10 cellular contexts compared by ENCODE assay signal in genomic region chr4:89134775-89135319, GRCh38. TPM values are rescaled to one million over a fixed set of nuclear protein-coding genes. Genes with fewer than 3 reads are reported as not detected.
DNase-seq lines count a peak whose midpoint lies in the region; ATAC-seq, FAIRE-seq and TF ChIP-seq lines count a peak whose summit lies in the region.
"Had no signal": no experiment of that assay in that cellular context is flagged by ENCODE, and none has a peak within 500 bp of the region (broad histone marks: within the 10 kb centered on the region; RNA-seq: fewer than 3 reads in every experiment).

No MANE protein-coding gene starts in this region.

- H3K36me3 Mint-ChIP-seq in activated CD4-positive, alpha-beta T cell treated with anti-CD3 and anti-CD28 coated beads, Interleukin-2, amount 10 ng/mL, durations not matched to agents 7 days and 5 days (ENCODE audit: low read depth) = no peaks in the 10 kb centered on the region

- no peak overlapping the region for H4K5ac ChIP-seq in H1 (ENCODE audit: insufficient read length, low read depth, low read length)

- no peaks in the 10 kb centered on the region for H3K27me3 ChIP-seq in H1 (replicated peaks in 1 of 4; ENCODE audit: control insufficient read depth in 3 of 4, extremely low read depth in 1 of 4, insufficient read depth in 3 of 4, low read length in 3 of 4)
- no peaks in the 10 kb centered on the region for H3K27me3 ChIP-seq in left lung

- no peak overlapping the region for H3K23ac ChIP-seq in H1 (ENCODE audit: insufficient read length)

- H2BK5ac ChIP-seq in H1 (ENCODE audit: low read depth, low read length) = no peak overlapping the region

- H3K27me3 Mint-ChIP-seq in activated CD4-positive, alpha-beta T cell treated with anti-CD3 and anti-CD28 coated beads, Interleukin-2, amount 10 ng/mL, durations not matched to agents 7 days and 5 days = peaks cover 2% of the 10 kb centered on the region

- H3K36me3 ChIP-seq in H1 (ENCODE audit: control insufficient read depth in 2 of 4, insufficient read depth in 4 of 4, low read length in 3 of 4) (no peaks in the 10 kb centered on the region), left lung (no peaks in the 10 kb centered on the region)
- H3K36me3 ChIP-seq: prostate gland had no signal

- H3K14ac ChIP-seq in H1 (ENCODE audit: insufficient read length) = no peak overlapping the region

- H3K4ac ChIP-seq in H1 (replicated peaks; ENCODE audit: insufficient read length, low read depth, low read length) = no peak overlapping the region

- no peak overlapping the region for H4K91ac ChIP-seq in H1 (replicated peaks; ENCODE audit: insufficient read length, low read length)

- TF ChIP-seq POLR2A in H1 (IDR thresholded peaks at IDR 0.05; ENCODE audit: control extremely low read depth in 1 of 2, low read depth in 2 of 2, low read length in 2 of 2) = no peak

- H3K27ac Mint-ChIP-seq in activated CD4-positive, alpha-beta T cell treated with anti-CD3 and anti-CD28 coated beads, Interleukin-2, amount 10 ng/mL, durations not matched to agents 7 days and 5 days = no peak overlapping the region

- no peak overlapping the region for H2BK12ac ChIP-seq in H1 (ENCODE audit: low read depth, low read length)

- peaks cover 0 to 3% (median 1%) of the 10 kb centered on the region in 4 experiments; a peak in 3 of 7 replicates for H3K4me1 ChIP-seq in H1 (replicated peaks in 1 of 4; ENCODE audit: control insufficient read depth in 3 of 4, insufficient read depth in 4 of 4, low read length in 3 of 4)
- peaks cover 0 to 2% of the 10 kb centered on the region in 2 donors for H3K4me1 ChIP-seq in left lung
- H3K4me1 ChIP-seq: prostate gland had no signal

- no peak overlapping the region for H3K4me2 ChIP-seq in H1 (ENCODE audit: insufficient read depth in 1 of 2, low read depth in 2 of 2, low read length in 2 of 2)
- H3K4me2 ChIP-seq: KMS-11 had no signal

- H4K20me1 ChIP-seq in H1 (replicated peaks in 1 of 2; ENCODE audit: control insufficient read depth in 1 of 2, insufficient read depth in 2 of 2, low read length in 2 of 2) = no peaks in the 10 kb centered on the region

- no peaks in the 10 kb centered on the region for H3K9me3 Mint-ChIP-seq in activated CD4-positive, alpha-beta T cell treated with anti-CD3 and anti-CD28 coated beads, Interleukin-2, amount 10 ng/mL, durations not matched to agents 7 days and 5 days

- no peaks in the 10 kb centered on the region for H3K23me2 ChIP-seq in H1 (ENCODE audit: low read depth, low read length)

- peak; percentile 43 for ATAC-seq in Right ventricle myocardium superior (ENCODE audit: poor library complexity)
- ATAC-seq in left lung = peak; percentile 63
- ATAC-seq in GM19452 (IDR thresholded peaks at IDR 0.05; ENCODE audit: unreplicated experiment) = no peak
- ATAC-seq in HG02973 (IDR thresholded peaks at IDR 0.05; ENCODE audit: unreplicated experiment) = no peak

- H2AFZ ChIP-seq in H1 (ENCODE audit: low read length) = peak overlapping the region; percentile 77; the same call in 1 of the 2 replicates

- H3K4me3 ChIP-seq in H1 (ENCODE audit: extremely low read depth in 1 of 4, insufficient read depth in 2 of 4, low read depth in 3 of 4, low read length in 4 of 4) = no peak overlapping the region
- H3K4me3 ChIP-seq in left lung = no peak overlapping the region
- H3K4me3 ChIP-seq: prostate gland had no signal

- H3K79me1 ChIP-seq in H1 (ENCODE audit: low read depth, low read length) = no peaks in the 10 kb centered on the region

- H3K4me1 Mint-ChIP-seq in activated CD4-positive, alpha-beta T cell treated with anti-CD3 and anti-CD28 coated beads, Interleukin-2, amount 10 ng/mL, durations not matched to agents 7 days and 5 days = no peaks in the 10 kb centered on the region

- no peak overlapping the region for H4K8ac ChIP-seq in H1 (ENCODE audit: extremely low read depth, insufficient read depth, low read length)

- 83% methylated on average over 4 of the region's 4 CpGs; no CpG with 5 or more reads in 1 of the 2 experiments for WGBS in H1 (ENCODE audit: extremely low coverage in 1 of 2, insufficient coverage in 1 of 2, insufficient read length in 1 of 2, insufficient replicate concordance in 2 of 2, low coverage in 1 of 2, low lambda C conversion rate in 2 of 2, missing lambda C conversion rate in 1 of 2), 2 experiments

- DNase-seq in Right ventricle myocardium superior (no peak), cardiac septum (ENCODE audit: low spot score) (no peak), H1 (ENCODE audit: low read depth in 1 of 2, low spot score in 2 of 2) (no peak), left lung (no peak), NCI-H1694 (lab: John Stamatoyannopoulos, UW) (no peak)
- DNase-seq in activated CD4-positive, alpha-beta T cell treated with anti-CD3 and anti-CD28 coated beads, Interleukin-2, amount 10 ng/mL, durations not matched to agents 7 days and 5 days = no peak

- no peak overlapping the region for H2BK15ac ChIP-seq in H1 (ENCODE audit: low read length)

- no peak for TF ChIP-seq RAD21 in H1 (IDR thresholded peaks at IDR 0.05 in 1 of 2, conservative IDR thresholded peaks at IDR 0.05 in 1 of 2; ENCODE audit: low read depth in 2 of 2, low read length in 2 of 2)

- no peak overlapping the region for H3K27ac ChIP-seq in H1 (ENCODE audit: low read depth, low read length)
- H3K27ac ChIP-seq in left lung = no peak overlapping the region
- H3K27ac ChIP-seq: KMS-11, prostate gland had no signal

- H3K9me3 ChIP-seq in H1 (ENCODE audit: insufficient read depth in 2 of 2, low read depth in 1 of 2, low read length in 1 of 2) (no peaks in the 10 kb centered on the region), left lung (no peaks in the 10 kb centered on the region)
- H3K9me3 ChIP-seq: prostate gland had no signal

- no peak overlapping the region for H3K9ac ChIP-seq in H1 (replicated peaks in 1 of 4; ENCODE audit: extremely low read depth in 1 of 4, low read depth in 3 of 4, low read length in 3 of 4)
- H3K9ac ChIP-seq: KMS-11 had no signal

- no peak for TF ChIP-seq EP300 in H1 (IDR thresholded peaks at IDR 0.05; ENCODE audit: borderline replicate concordance in 1 of 2, low read depth in 2 of 2, low read length in 2 of 2)

- intact Hi-C loops in Right ventricle myocardium superior (cut with DNase I) = no loop called here
- intact Hi-C loops in cardiac septum (cut with DNase I) = no loop called here
- intact Hi-C loops in left lung (cut with DNase I) = no loop called here

- H3K18ac ChIP-seq in H1 (ENCODE audit: extremely low read depth, low read length) = no peak overlapping the region

- no peak overlapping the region for H3K56ac ChIP-seq in H1 (replicated peaks; ENCODE audit: insufficient read length, low read depth, low read length)

- no peak overlapping the region for H3K4me3 Mint-ChIP-seq in activated CD4-positive, alpha-beta T cell treated with anti-CD3 and anti-CD28 coated beads, Interleukin-2, amount 10 ng/mL, durations not matched to agents 7 days and 5 days

- TF ChIP-seq CTCF in H1 (IDR thresholded peaks at IDR 0.05; ENCODE audit: control extremely low read depth in 1 of 3, insufficient read depth in 1 of 3, low read depth in 1 of 3, low read length in 3 of 3) = no peak
- no peak for TF ChIP-seq CTCF in left lung (IDR thresholded peaks at IDR 0.05)

- CTCF ChIA-PET in H1 (lab: Charles Lee; ENCODE audit: partially characterized antibody) = interaction anchor here (1.5 kb wide), 1 partner anchor 24 kb away, joined by 3 read pairs; no protein-coding TSS in a partner anchor
- CTCF ChIA-PET in activated CD4-positive, alpha-beta T cell treated with anti-CD3 and anti-CD28 coated beads, Interleukin-2, amount 10 ng/mL, durations not matched to agents 7 days and 5 days (lab: Charles Lee) = no interaction called here

- no peaks in the 10 kb centered on the region for H3K79me2 ChIP-seq in H1 (ENCODE audit: control insufficient read depth in 1 of 2, insufficient read depth in 2 of 2, low read length in 2 of 2)

- no peak overlapping the region for H2BK20ac ChIP-seq in H1 (ENCODE audit: low read length)

- no peak overlapping the region for H2AK5ac ChIP-seq in H1 (ENCODE audit: low read depth, low read length)

- POLR2A ChIA-PET in H1 (lab: Charles Lee; ENCODE audit: partially characterized antibody) = interaction anchor here (0.6 to 1.3 kb wide), 2 partner anchors 21 to 722 kb away, joined by 3 read pairs; no protein-coding TSS in a partner anchor
- POLR2A ChIA-PET in activated CD4-positive, alpha-beta T cell treated with anti-CD3 and anti-CD28 coated beads, Interleukin-2, amount 10 ng/mL, durations not matched to agents 7 days and 5 days (lab: Charles Lee) = no interaction called here

- FAIRE-seq in H1 (lab: Jason Lieb, UNC) = peak; percentile 65

- H2BK120ac ChIP-seq in H1 (replicated peaks; ENCODE audit: low read depth, low read length) = no peak overlapping the region

TF ChIP-seq in H1, 55 proteins besides CTCF, POLR2A, EP300 and RAD21:
- TF ChIP-seq TBP (IDR thresholded peaks at IDR 0.05; ENCODE audit: low read depth, low read length) (no peak), PHF8 (conservative IDR thresholded peaks at IDR 0.05; ENCODE audit: low read depth, low read length) (no peak), EZH2 (IDR thresholded peaks at IDR 0.05; ENCODE audit: low read depth, low read length, severe bottlenecking) (no peak), SIX5 (IDR thresholded peaks at IDR 0.05; ENCODE audit: low read depth, low read length) (no peak), BACH1 (IDR thresholded peaks at IDR 0.05; ENCODE audit: low read length) (no peak), CHD2 (IDR thresholded peaks at IDR 0.05; ENCODE audit: low read length) (no peak), CBX8 (IDR thresholded peaks at IDR 0.05; ENCODE audit: borderline replicate concordance, low read depth, low read length) (no peak), FOSL1 (IDR thresholded peaks at IDR 0.05; ENCODE audit: insufficient read depth, low read depth, low read length) (no peak), SIN3A (conservative IDR thresholded peaks at IDR 0.05 in 1 of 2, IDR thresholded peaks at IDR 0.05 in 1 of 2; ENCODE audit: low read depth in 1 of 2, low read length in 2 of 2) (no peak), CEBPB (IDR thresholded peaks at IDR 0.05; ENCODE audit: low read depth, low read length) (no peak), GABPA (IDR thresholded peaks at IDR 0.05; ENCODE audit: borderline replicate concordance, insufficient read depth, low read length) (no peak)

RNA-seq across cellular contexts. Expression of gene TIGD2, which starts 23.5 kb away (rescaled TPM):
- total RNA-seq in Right ventricle myocardium superior = 2.4 TPM
- 1.5 TPM for total RNA-seq in cardiac septum
- total RNA-seq in H1 (2021; fragmentation: NEBNext Ultra II Directional; extraction: Animal tissue kit (Norgen Biotek cat#: 25700)) = 5.7 and 5.9 TPM in 2 replicates
- polyA plus RNA-seq in H1 (2011; rRNA removed) = 1.8 and 2.4 TPM in 2 replicates
- polyA plus RNA-seq in H1 (2011; cell fraction: cytosol; rRNA removed) = 2.1 TPM
- polyA plus RNA-seq in H1 (2011; cell fraction: nucleus; rRNA removed) = 1.8 TPM
- 3.5 to 5.7 TPM (median 3.7 TPM) in 4 replicates for polyA plus RNA-seq in H1 (2012, experiment 1 of 2)
- 0.62 TPM for polyA plus RNA-seq in H1 (2012, experiment 2 of 2)
- 4.3 TPM for polyA plus RNA-seq in H1 (2013, experiment 1 of 2)
- 4.1 TPM for polyA plus RNA-seq in H1 (2013, experiment 2 of 2)
- polyA minus RNA-seq in H1 (2011; rRNA and poly(A)+ RNA removed) = 3.2 and 5.1 TPM in 2 replicates
- 1.7 TPM for polyA minus RNA-seq in H1 (2011; cell fraction: cytosol; rRNA and poly(A)+ RNA removed)
- polyA minus RNA-seq in H1 (2011; cell fraction: nucleus; rRNA and poly(A)+ RNA removed) = 7.4 TPM
- 1 to 10 TPM; 5.4 to 6.7 TPM for total RNA-seq in left lung
- 1 to 10 TPM; 5.9 to 6.4 TPM for total RNA-seq in activated CD4-positive, alpha-beta T cell treated with anti-CD3 and anti-CD28 coated beads, Interleukin-2, amount 10 ng/mL, durations not matched to agents 7 days and 5 days

Comparison
In these comparisons a context has a peak if more than half of its experiments do, and no peak if none do; other contexts are left out.
1. ATAC-seq: peak in Right ventricle myocardium superior (single experiment) and left lung (single experiment); none in GM19452 (single experiment) and HG02973 (single experiment).